ENCODE assay signal across 9 cellular contexts in the genomic region with DNA sequence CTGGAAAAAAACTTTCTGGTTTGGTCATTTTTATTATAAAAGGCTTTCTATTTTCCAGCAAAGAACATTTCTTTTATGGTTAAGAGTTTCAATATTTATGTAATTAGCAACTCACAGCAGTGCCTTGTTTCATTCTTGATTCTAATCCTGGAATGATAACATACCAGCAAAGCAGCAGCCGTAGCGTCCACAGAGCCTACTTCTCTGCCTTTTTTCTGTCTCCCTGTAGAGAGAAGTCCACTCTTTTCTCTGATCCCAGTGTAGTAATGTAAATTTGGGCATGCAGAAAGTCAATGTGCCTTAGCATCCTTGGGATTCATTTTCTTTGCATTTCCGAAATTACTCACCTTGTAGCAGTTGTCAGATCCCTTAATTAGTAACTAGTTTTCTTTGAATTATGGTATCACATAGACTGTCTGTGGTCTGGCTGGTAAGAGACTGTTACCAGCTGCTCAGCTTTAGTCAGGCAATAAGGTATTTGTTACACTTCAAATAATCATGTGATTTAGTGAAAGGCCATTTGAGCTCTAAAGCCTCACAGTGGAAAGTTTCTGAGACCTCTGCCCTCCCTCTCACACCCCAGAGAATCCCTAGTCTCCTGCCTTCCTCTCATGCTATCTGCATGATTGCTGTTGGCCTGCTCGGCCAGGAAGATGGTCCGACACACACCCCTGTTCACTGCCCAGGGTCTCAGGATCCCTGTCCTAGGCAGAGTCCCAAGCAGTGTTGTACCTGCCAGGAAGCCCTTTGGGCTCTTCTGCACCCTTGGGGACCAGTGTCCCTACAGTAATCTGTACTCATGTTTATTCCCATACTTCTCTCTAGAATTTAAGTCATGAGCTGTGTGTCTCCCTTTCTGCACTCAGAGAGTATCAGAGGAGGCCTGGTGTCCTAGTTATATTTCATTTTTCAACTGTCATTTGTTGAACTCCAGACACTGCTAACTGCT.
DNase-seq lines count a peak whose midpoint lies in the region; ATAC-seq and TF ChIP-seq lines count a peak whose summit lies in the region.
"Had no signal": no experiment of that assay in that cellular context is flagged by ENCODE, and none has a peak within 500 bp of the region (broad histone marks: within the 10 kb centered on the region; RNA-seq: fewer than 3 reads in every experiment).

No MANE protein-coding gene starts in this region.

- H3K36me3 ChIP-seq in MM.1S (replicated peaks; ENCODE audit: insufficient read depth, low read length), result no peaks in the 10 kb centered on the region
- no peaks in the 10 kb centered on the region for H3K36me3 ChIP-seq in H7 (replicated peaks; ENCODE audit: control insufficient read depth, insufficient read depth, low read length)

- H3K4me2 ChIP-seq in MM.1S (ENCODE audit: low read depth, low read length), result no peak overlapping the region

- DNase-seq in AG08395 (ENCODE audit: low spot score) (peak; percentile 39), epithelial cell of proximal tubule (ENCODE audit: low read depth) (peak; percentile 79), MM.1S (no peak), H7 (no peak), Kasumi-1 (lab: John Stamatoyannopoulos, UW) (no peak)
- no peak for DNase-seq in effector CD8-positive, alpha-beta T cell (lab: John Stamatoyannopoulos, UW)
- DNase-seq: Caco-2 had no signal

- ATAC-seq in HG03045 (IDR thresholded peaks at IDR 0.05; ENCODE audit: unreplicated experiment), result peak; percentile 86

- H4K20me1 ChIP-seq in MM.1S (ENCODE audit: insufficient read depth, low read length), result no peaks in the 10 kb centered on the region

- H3K79me2 ChIP-seq in MM.1S (ENCODE audit: low read length), result peaks cover 35% of the 10 kb centered on the region

- H3K27me3 ChIP-seq in MM.1S (replicated peaks; ENCODE audit: insufficient read depth, low read length), result no peaks in the 10 kb centered on the region
- H3K27me3 ChIP-seq in H7 (ENCODE audit: control insufficient read depth, insufficient read depth, low read length), result no peaks in the 10 kb centered on the region

- H3K27ac ChIP-seq in MM.1S (ENCODE audit: low read length), result no peak overlapping the region

- no peak overlapping the region for H2AFZ ChIP-seq in MM.1S (ENCODE audit: low read length)

- H3K9ac ChIP-seq in MM.1S (ENCODE audit: low read length), result no peak overlapping the region

- H3K9me2 ChIP-seq in MM.1S (replicated peaks; ENCODE audit: insufficient read depth, low read length), result no peaks in the 10 kb centered on the region

- peak overlapping the region; percentile 22 for H3K4me3 ChIP-seq in epithelial cell of proximal tubule (ENCODE audit: low read depth, low read length)
- no peak overlapping the region for H3K4me3 ChIP-seq in MM.1S (ENCODE audit: low read length)
- no peak overlapping the region for H3K4me3 ChIP-seq in H7 (ENCODE audit: insufficient read depth, low read depth, low read length)

- TF ChIP-seq POLR2A in GM19099 (IDR thresholded peaks at IDR 0.05; ENCODE audit: extremely low read depth, insufficient read length, low read depth), result peak; percentile 27

- H3F3A ChIP-seq in MM.1S (ENCODE audit: insufficient read depth, low read length), result no peaks in the 10 kb centered on the region; the same call in 1 of the 2 replicates

- no peaks in the 10 kb centered on the region for H3K9me3 ChIP-seq in MM.1S (replicated peaks; ENCODE audit: insufficient read depth, low read length)
- H3K9me3 ChIP-seq: Caco-2 had no signal

- no peaks in the 10 kb centered on the region for H3K4me1 ChIP-seq in MM.1S (ENCODE audit: low read length)

- TF ChIP-seq CTCF in epithelial cell of proximal tubule (conservative IDR thresholded peaks at IDR 0.05; ENCODE audit: low read depth, low read length) (no peak), MM.1S (IDR thresholded peaks at IDR 0.05; ENCODE audit: low read length) (no peak)

Comparison
In these comparisons a context has a peak if more than half of its experiments do, and no peak if none do; other contexts are left out.
1. DNase-seq: peak in AG08395 (single experiment) and epithelial cell of proximal tubule (single experiment); none in effector CD8-positive, alpha-beta T cell (single experiment), MM.1S (single experiment), H7 (single experiment) and Kasumi-1 (0 of 2).